17 cellular contexts compared by ENCODE assay signal in the genomic region with DNA sequence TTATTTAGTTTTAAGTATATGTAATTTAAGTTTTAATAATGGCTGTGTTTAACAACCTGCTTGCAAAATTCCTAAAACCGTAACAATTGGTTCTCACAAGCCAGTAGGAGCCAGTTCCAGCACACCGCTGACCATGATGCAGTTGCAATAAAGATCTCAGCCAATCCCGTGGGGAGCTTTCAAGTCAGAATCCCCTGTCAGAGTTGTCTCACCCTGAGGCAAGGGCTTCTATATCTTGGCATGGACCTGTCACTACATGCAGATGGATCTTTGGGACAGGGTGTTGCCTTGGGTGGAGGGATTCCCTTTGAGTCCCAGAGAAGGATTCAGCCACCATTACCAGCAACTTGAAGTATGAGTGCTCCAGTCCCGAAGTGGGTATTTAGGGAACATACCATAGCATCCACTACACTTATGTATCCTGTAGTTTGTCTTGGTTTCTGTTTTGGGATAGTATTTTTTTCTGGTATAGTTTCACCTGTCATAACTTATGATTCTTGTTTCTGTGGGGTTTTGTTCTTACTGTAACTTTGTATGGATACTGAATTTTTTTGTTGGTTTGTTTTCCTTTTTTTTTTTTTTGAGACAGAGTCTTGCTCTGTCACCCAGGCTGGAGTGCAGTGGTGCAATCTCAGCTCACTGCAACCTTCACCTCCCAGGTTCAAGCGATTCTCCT. TPM values are rescaled to one million over a fixed set of nuclear protein-coding genes. Genes with fewer than 3 reads are reported as not detected.
DNase-seq lines count a peak whose midpoint lies in the region; ATAC-seq and TF ChIP-seq lines count a peak whose summit lies in the region.
"Had no signal": no experiment of that assay in that cellular context is flagged by ENCODE, and none has a peak within 500 bp of the region (broad histone marks: within the 10 kb centered on the region; RNA-seq: fewer than 3 reads in every experiment).

No MANE protein-coding gene starts in this region.

- peak overlapping the region; percentile 37 for H3K27ac Mint-ChIP-seq in activated T-cell treated with anti-CD3 and anti-CD28 coated beads, Interleukin-2, amount 50 U/mL, for 24 hours

- peaks cover 18% of the 10 kb centered on the region for H3K4me1 ChIP-seq in adipocyte (ENCODE audit: control insufficient read depth, insufficient read depth, low read length)
- H3K4me1 ChIP-seq in foreskin keratinocyte, result peaks cover 7% of the 10 kb centered on the region

- H3K36me3 ChIP-seq in adipocyte (ENCODE audit: control insufficient read depth, insufficient read depth, low read length, severe bottlenecking), result no peaks in the 10 kb centered on the region
- H3K36me3 ChIP-seq: SJCRH30 had no signal

- H3K9me3 ChIP-seq in adipocyte (ENCODE audit: control insufficient read depth, low read length), result no peaks in the 10 kb centered on the region
- H3K9me3 ChIP-seq: SJCRH30 had no signal

- H3K27me3 ChIP-seq in adipocyte (replicated peaks; ENCODE audit: control insufficient read depth, insufficient read depth, low read length) (no peaks in the 10 kb centered on the region), foreskin keratinocyte (no peaks in the 10 kb centered on the region)
- H3K27me3 ChIP-seq: SJCRH30 had no signal

- H3K27me3 Mint-ChIP-seq in activated T-cell treated with anti-CD3 and anti-CD28 coated beads, Interleukin-2, amount 50 U/mL, for 24 hours, result no peaks in the 10 kb centered on the region

- TF ChIP-seq CTCF in foreskin keratinocyte (conservative IDR thresholded peaks at IDR 0.05), result no peak

- no peak overlapping the region for H3K4me3 Mint-ChIP-seq in activated T-cell treated with anti-CD3 and anti-CD28 coated beads, Interleukin-2, amount 50 U/mL, for 24 hours

- DNase-seq in activated T-cell treated with anti-CD3 and anti-CD28 coated beads, Interleukin-2, amount 50 U/mL, for 24 hours, result no peak
- no peak for DNase-seq in activated T-cell treated with anti-CD3 and anti-CD28 coated beads for 4 hours
- no peak for DNase-seq in adipocyte (ENCODE audit: low read depth)
- peak; percentile 25 to 71 for DNase-seq in foreskin keratinocyte
- no peak for DNase-seq in DMS153 (lab: John Stamatoyannopoulos, UW)
- no peak for DNase-seq in retina
- no peak for DNase-seq in amniotic stem cell (lab: John Stamatoyannopoulos, UW)
- DNase-seq in NCI-H128 (lab: John Stamatoyannopoulos, UW; ENCODE audit: unreplicated experiment), result no peak
- DNase-seq: C1 segment of cervical spinal cord; NCI-H1417; NCI-H1930; NCI-H2171; NCI-H446; NCI-H69; NK-92 treated with Interleukin-12 subunit alpha and Interleukin-12 subunit beta, amount 100 ng/mL, for 24 hours; RPMI8226 had no signal

- H3K27ac ChIP-seq in foreskin keratinocyte, result peak overlapping the region; percentile 3

- peak; percentile 51 for ATAC-seq in foreskin keratinocyte

- H3K9ac ChIP-seq in adipocyte (ENCODE audit: low read length), result peak overlapping the region; percentile 37

- no peaks in the 10 kb centered on the region for H3K36me3 Mint-ChIP-seq in activated T-cell treated with anti-CD3 and anti-CD28 coated beads, Interleukin-2, amount 50 U/mL, for 24 hours (ENCODE audit: low read depth)

- peaks cover 4% of the 10 kb centered on the region for H3K4me1 Mint-ChIP-seq in activated T-cell treated with anti-CD3 and anti-CD28 coated beads, Interleukin-2, amount 50 U/mL, for 24 hours (ENCODE audit: low read depth)

- no peak overlapping the region for H3K4me3 ChIP-seq in adipocyte (ENCODE audit: low read length)
- H3K4me3 ChIP-seq: SJCRH30 had no signal

- no peaks in the 10 kb centered on the region for H3K9me3 Mint-ChIP-seq in activated T-cell treated with anti-CD3 and anti-CD28 coated beads, Interleukin-2, amount 50 U/mL, for 24 hours

RNA-seq across cellular contexts. Expression of a gene that starts 30.1 kb away (rescaled TPM):
- total RNA-seq in foreskin keratinocyte, result 512 and 582 TPM in 2 replicates
- 244 and 245 TPM in 2 replicates for polyA plus RNA-seq in foreskin keratinocyte

Comparison
In these comparisons a context has a peak if more than half of its experiments do, and no peak if none do; other contexts are left out.
1. DNase-seq: peak in foreskin keratinocyte (2 of 2); none in activated T-cell treated with anti-CD3 and anti-CD28 coated beads, Interleukin-2, amount 50 U/mL, for 24 hours (single experiment), activated T-cell treated with anti-CD3 and anti-CD28 coated beads for 4 hours (single experiment), adipocyte (single experiment), DMS153 (single experiment), retina (single experiment), amniotic stem cell (single experiment) and NCI-H128 (single experiment).